In genomic region chr3:128702391-128702790, GRCh38 we compare ENCODE assay signal across 21 cellular contexts.
"Had no signal": no experiment of that assay in that cellular context is flagged by ENCODE, and none has a peak within 500 bp of the region (broad histone marks: within the 10 kb centered on the region; RNA-seq: fewer than 3 reads in every experiment).

No MANE protein-coding gene starts in this region.

- DNase-seq: activated CD4-positive, alpha-beta T cell treated with anti-CD3 and anti-CD28 coated beads, Interleukin-2, amount 50 U/mL, for 1 hour; activated CD4-positive, CD25-positive, alpha-beta regulatory T cell treated with anti-CD3 and anti-CD28 coated beads, Interleukin-2, amount 50 U/mL, for 72 hours; activated CD8-positive, alpha-beta T cell treated with anti-CD3 and anti-CD28 coated beads, Interleukin-2, amount 10 ng/mL, durations not matched to agents 7 days and 5 days; activated gamma-delta T cell; body of pancreas; caudate nucleus; effector CD8-positive, alpha-beta T cell; gastrocnemius medialis; hippocampal formation; left ventricle myocardium superior; midbrain; nucleus accumbens; right cardiac atrium; stimulated activated CD4-positive, alpha-beta T cell treated with anti-CD3 and anti-CD28 coated beads, Interleukin-12 subunit alpha, Interleukin-12 subunit beta, amount 100 ng/mL, for 4 hours; stimulated activated naive CD8-positive, alpha-beta T cell treated with anti-CD3 and anti-CD28 coated beads, Interleukin-15, amount 100 ng/mL, for 72 hours had no signal

- H3K4me1 ChIP-seq: body of pancreas, gastrocnemius medialis had no signal

- H3K79me2 ChIP-seq: parathyroid adenoma had no signal

- ATAC-seq: activated CD8-positive, alpha-beta T cell treated with anti-CD3 and anti-CD28 coated beads, Interleukin-2, amount 10 ng/mL, durations not matched to agents 7 days and 5 days; body of pancreas; gastrocnemius medialis; left ventricle myocardium superior; natural killer cell treated with Interleukin-12 subunit alpha and Interleukin-12 subunit beta and Interleukin-15 and Interleukin-18, amount 100 ng/mL, for 72 hours; right cardiac atrium; stimulated activated naive CD8-positive, alpha-beta T cell treated with anti-CD3 and anti-CD28 coated beads, Interleukin-15, amount 100 ng/mL, for 72 hours had no signal

- H2AFZ ChIP-seq: parathyroid adenoma had no signal

- H3K9ac ChIP-seq: parathyroid adenoma had no signal

- H3K36me3 ChIP-seq: esophagus muscularis mucosa, gastrocnemius medialis, suprapubic skin, tibial nerve had no signal

- H3K27me3 ChIP-seq: body of pancreas, esophagus muscularis mucosa, gastrocnemius medialis, suprapubic skin, tibial nerve had no signal

- H3K27ac ChIP-seq: body of pancreas, esophagus muscularis mucosa, gastrocnemius medialis, parathyroid adenoma, suprapubic skin, tibial nerve, VCaP had no signal

- H3K9me3 ChIP-seq: body of pancreas, esophagus muscularis mucosa, gastrocnemius medialis, suprapubic skin, tibial nerve had no signal

- H3K4me3 ChIP-seq: body of pancreas, esophagus muscularis mucosa, gastrocnemius medialis, suprapubic skin, tibial nerve had no signal
